In the genomic region with DNA sequence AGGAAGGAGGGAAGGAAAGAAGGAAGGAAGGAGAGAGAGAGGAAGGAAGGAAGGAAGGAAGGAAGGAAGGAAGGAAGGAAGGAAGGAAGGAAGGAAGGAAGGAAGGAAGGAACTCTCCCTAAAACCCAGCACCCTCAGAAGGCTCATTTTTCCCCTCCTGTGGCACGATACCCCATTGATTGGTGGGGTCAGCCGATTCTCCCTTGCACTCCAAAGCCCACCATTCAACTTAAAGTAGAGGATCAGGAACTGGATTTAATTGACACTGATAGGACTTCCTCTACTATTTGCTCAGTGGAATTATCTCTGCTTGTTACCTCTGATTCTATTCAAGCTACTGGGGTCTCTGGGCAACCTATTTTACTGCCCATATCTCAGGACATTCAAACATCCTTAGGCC, we compare ENCODE assay signal across 33 cellular contexts.
DNase-seq lines count a peak whose midpoint lies in the region; ATAC-seq and TF ChIP-seq lines count a peak whose summit lies in the region.
"Had no signal": no experiment of that assay in that cellular context is flagged by ENCODE, and none has a peak within 500 bp of the region (broad histone marks: within the 10 kb centered on the region; RNA-seq: fewer than 3 reads in every experiment).

No MANE protein-coding gene starts in this region.

- BruUV-seq in A673 (replicated peaks; lab: Mats Ljungman, UMichigan), result no TSS peak

- DNase-seq in A673 (ENCODE audit: low spot score) (peak; percentile 67), SK-N-MC (ENCODE audit: low read depth, low spot score) (peak; percentile 56), glutamatergic neuron (no peak), NCI-H510A treated with DMSO at 0.1 percent for 48 hours (lab: John Stamatoyannopoulos, UW) (no peak), NCI-H187 (lab: John Stamatoyannopoulos, UW) (no peak)
- DNase-seq: 8988T; ACHN; AML-193; BE2C; C1 segment of cervical spinal cord; Caco-2; Calu3; CD4-positive, alpha-beta memory T cell; CD4-positive, alpha-beta T cell; CD4-positive, CD25-positive, alpha-beta regulatory T cell; CD8-positive, alpha-beta memory T cell; CD8-positive, alpha-beta T cell; COR-L47; DMS 273 treated with DMSO at 0.1 percent for 48 hours; DMS153; DMS53; DMS79; DMS79 treated with DMSO at 0.1 percent for 48 hours; DND-41; EL had no signal

- POLR2A ChIA-PET in A673 (lab: Charles Lee; ENCODE audit: low non-redundant PET), result interaction anchor here (0.6 kb wide), 1 partner anchor 51 kb away, joined by 3 read pairs; no protein-coding TSS in a partner anchor

- peaks cover 6% of the 10 kb centered on the region for H3K27me3 Mint-ChIP-seq in glutamatergic neuron (ENCODE audit: unreplicated experiment)
- H3K27me3 Mint-ChIP-seq: B cell; CD4-positive, CD25-positive, alpha-beta regulatory T cell had no signal

- peaks cover 21% of the 10 kb centered on the region for H3K4me1 ChIP-seq in A673 (ENCODE audit: insufficient read depth, low read length, poor library complexity, severe bottlenecking)
- H3K4me1 ChIP-seq: A549; BE2C; BLaER1; BLaER1 treated with 17β-estradiol and CSF1 and Interleukin-3, amounts not matched to agents 10 nM and 100 nM; Caco-2 had no signal

- H3K9me3 ChIP-seq in A673 (ENCODE audit: low read depth, low read length, poor library complexity, severe bottlenecking) (peaks cover 9% of the 10 kb centered on the region), SK-N-MC (ENCODE audit: low read depth, low read length) (no peaks in the 10 kb centered on the region)
- H3K9me3 ChIP-seq: A549, BE2C, Caco-2 had no signal

- intact Hi-C loops in A673 (cut with micrococcal nuclease; ENCODE audit: unreplicated experiment), result loop anchor here (2.0 kb wide), 1 partner anchor 94 kb away; no protein-coding TSS in a partner anchor

- no peaks in the 10 kb centered on the region for H3K9me3 Mint-ChIP-seq in glutamatergic neuron (ENCODE audit: unreplicated experiment)
- H3K9me3 Mint-ChIP-seq: CD4-positive, alpha-beta T cell had no signal

- H3K4me3 ChIP-seq in A673 (ENCODE audit: low read depth, low read length, poor library complexity, severe bottlenecking) (no peak overlapping the region), SK-N-MC (0 out of 2 replicates have a peak overlapping the region, but pooled peaks have one; percentile 21)
- H3K4me3 ChIP-seq: A549; BLaER1; BLaER1 treated with 17β-estradiol and CSF1 and Interleukin-3, amounts not matched to agents 10 nM and 100 nM had no signal

- TF ChIP-seq CTCF in A673 (conservative IDR thresholded peaks at IDR 0.05; ENCODE audit: low read depth, low read length), result no peak
- no peak for TF ChIP-seq CTCF in glutamatergic neuron (IDR thresholded peaks at IDR 0.05; ENCODE audit: partially characterized antibody, unreplicated experiment)

- no peak overlapping the region for H3K4me3 Mint-ChIP-seq in glutamatergic neuron (ENCODE audit: unreplicated experiment)
- H3K4me3 Mint-ChIP-seq: B cell; CD14-positive monocyte; CD4-positive, alpha-beta memory T cell; CD4-positive, alpha-beta T cell; CD4-positive, CD25-positive, alpha-beta regulatory T cell; CD8-positive, alpha-beta memory T cell; CD8-positive, alpha-beta T cell had no signal

- peaks cover 3% of the 10 kb centered on the region for H3K36me3 Mint-ChIP-seq in glutamatergic neuron (ENCODE audit: unreplicated experiment)
- H3K36me3 Mint-ChIP-seq: CD14-positive monocyte; CD4-positive, alpha-beta memory T cell; CD4-positive, CD25-positive, alpha-beta regulatory T cell; CD8-positive, alpha-beta memory T cell; CD8-positive, alpha-beta T cell had no signal

- no peaks in the 10 kb centered on the region for H3K27me3 ChIP-seq in A673 (replicated peaks; ENCODE audit: insufficient read depth, low read depth, low read length, poor library complexity)
- H3K27me3 ChIP-seq: BE2C had no signal

- H3K27ac ChIP-seq in A673 (ENCODE audit: low read depth, low read length, poor library complexity, severe bottlenecking) (peak overlapping the region; percentile 75), SK-N-MC (peak overlapping the region; percentile 93)
- H3K27ac ChIP-seq: 22Rv1; A549; BLaER1; BLaER1 treated with 17β-estradiol and CSF1 and Interleukin-3, amounts not matched to agents 10 nM and 100 nM; C4-2B had no signal

- CTCF ChIA-PET in A673 (lab: Charles Lee), result interaction anchor here (0.7 kb wide), 3 partner anchors 9 to 1893 kb away, joined by 3 to 14 read pairs (median 5); no protein-coding TSS in a partner anchor

- ATAC-seq in GM21381 (IDR thresholded peaks at IDR 0.05; ENCODE audit: unreplicated experiment), result no peak
- ATAC-seq: A549; CD8-positive, alpha-beta T cell had no signal

- H3K36me3 ChIP-seq in A673 (ENCODE audit: insufficient read depth, low read length, poor library complexity, severe bottlenecking) (no peaks in the 10 kb centered on the region), SK-N-MC (ENCODE audit: insufficient read depth, low read length) (no peaks in the 10 kb centered on the region)
- H3K36me3 ChIP-seq: BE2C; BLaER1; BLaER1 treated with 17β-estradiol and CSF1 and Interleukin-3, amounts not matched to agents 10 nM and 100 nM had no signal

- peak overlapping the region; percentile 8 for H3K9ac ChIP-seq in SK-N-MC (ENCODE audit: insufficient read length)
- H3K9ac ChIP-seq: BLaER1; BLaER1 treated with 17β-estradiol and CSF1 and Interleukin-3, amounts not matched to agents 10 nM and 100 nM had no signal

- peaks cover 10% of the 10 kb centered on the region for H3K4me1 Mint-ChIP-seq in glutamatergic neuron (ENCODE audit: low read depth, unreplicated experiment)
- H3K4me1 Mint-ChIP-seq: B cell; CD14-positive monocyte; CD4-positive, alpha-beta memory T cell; CD4-positive, CD25-positive, alpha-beta regulatory T cell; CD8-positive, alpha-beta memory T cell had no signal

- H3K27ac Mint-ChIP-seq in glutamatergic neuron (ENCODE audit: unreplicated experiment), result peak overlapping the region; percentile 90
- H3K27ac Mint-ChIP-seq: B cell; CD4-positive, alpha-beta T cell; CD4-positive, CD25-positive, alpha-beta regulatory T cell; CD8-positive, alpha-beta memory T cell; CD8-positive, alpha-beta T cell had no signal

Comparison
In these comparisons a context has a peak if more than half of its experiments do, and no peak if none do; other contexts are left out.
1. DNase-seq: peak in A673 (single experiment) and SK-N-MC (single experiment); none in glutamatergic neuron (single experiment), NCI-H510A treated with DMSO at 0.1 percent for 48 hours (single experiment) and NCI-H187 (0 of 2).